Comparison of ENCODE assay signal across 1 cellular context in the genomic region with DNA sequence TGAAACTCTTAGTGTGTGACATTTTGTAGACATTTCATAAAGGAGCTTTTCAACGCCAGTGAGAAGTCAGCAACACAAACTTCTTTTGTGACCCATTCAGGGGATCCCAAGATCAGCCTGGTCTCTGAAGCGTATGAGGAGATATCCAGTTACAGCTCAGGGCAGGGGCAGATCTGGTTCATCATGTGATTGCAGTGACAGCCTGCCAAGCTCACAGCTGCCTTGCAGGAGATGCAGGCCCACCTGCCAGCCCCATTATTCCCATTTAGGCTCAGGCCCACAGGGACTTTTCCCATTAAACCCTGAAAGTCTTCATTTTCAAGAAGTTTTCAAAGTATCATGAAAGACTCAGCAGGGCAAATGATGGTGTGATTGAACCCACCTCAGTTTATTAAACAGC.
TF ChIP-seq lines count a peak whose summit lies in the region.

No MANE protein-coding gene starts in this region.

TF ChIP-seq in IMR-90, 13 proteins besides CTCF, POLR2A, EP300 and RAD21:
- TF ChIP-seq BHLHE40 (IDR thresholded peaks at IDR 0.05; ENCODE audit: low read depth, low read length) (no peak), SMC3 (IDR thresholded peaks at IDR 0.05; ENCODE audit: low read depth, low read length) (no peak), FOS (IDR thresholded peaks at IDR 0.05; ENCODE audit: low read depth, low read length) (no peak), MAZ (IDR thresholded peaks at IDR 0.05; ENCODE audit: borderline replicate concordance, low read depth, low read length) (no peak), CEBPB (IDR thresholded peaks at IDR 0.05; ENCODE audit: low read depth, low read length) (no peak), NFE2L2 (IDR thresholded peaks at IDR 0.05; ENCODE audit: low read depth, low read length) (no peak), RFX5 (IDR thresholded peaks at IDR 0.05; ENCODE audit: low read depth, low read length) (no peak), RCOR1 (IDR thresholded peaks at IDR 0.05; ENCODE audit: insufficient replicate concordance, low read length) (no peak), MAFK (IDR thresholded peaks at IDR 0.05; ENCODE audit: low read depth, low read length) (no peak), CHD1 (IDR thresholded peaks at IDR 0.05; ENCODE audit: low read depth, low read length) (no peak), MXI1 (IDR thresholded peaks at IDR 0.05; ENCODE audit: borderline replicate concordance, low read depth, low read length) (no peak)
- TF ChIP-seq, protein P1, sequence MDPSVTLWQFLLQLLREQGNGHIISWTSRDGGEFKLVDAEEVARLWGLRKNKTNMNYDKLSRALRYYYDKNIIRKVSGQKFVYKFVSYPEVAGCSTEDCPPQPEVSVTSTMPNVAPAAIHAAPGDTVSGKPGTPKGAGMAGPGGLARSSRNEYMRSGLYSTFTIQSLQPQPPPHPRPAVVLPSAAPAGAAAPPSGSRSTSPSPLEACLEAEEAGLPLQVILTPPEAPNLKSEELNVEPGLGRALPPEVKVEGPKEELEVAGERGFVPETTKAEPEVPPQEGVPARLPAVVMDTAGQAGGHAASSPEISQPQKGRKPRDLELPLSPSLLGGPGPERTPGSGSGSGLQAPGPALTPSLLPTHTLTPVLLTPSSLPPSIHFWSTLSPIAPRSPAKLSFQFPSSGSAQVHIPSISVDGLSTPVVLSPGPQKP (IDR thresholded peaks at IDR 0.05; ENCODE audit: borderline replicate concordance, low read depth, low read length) = no peak
- TF ChIP-seq, protein P2, sequence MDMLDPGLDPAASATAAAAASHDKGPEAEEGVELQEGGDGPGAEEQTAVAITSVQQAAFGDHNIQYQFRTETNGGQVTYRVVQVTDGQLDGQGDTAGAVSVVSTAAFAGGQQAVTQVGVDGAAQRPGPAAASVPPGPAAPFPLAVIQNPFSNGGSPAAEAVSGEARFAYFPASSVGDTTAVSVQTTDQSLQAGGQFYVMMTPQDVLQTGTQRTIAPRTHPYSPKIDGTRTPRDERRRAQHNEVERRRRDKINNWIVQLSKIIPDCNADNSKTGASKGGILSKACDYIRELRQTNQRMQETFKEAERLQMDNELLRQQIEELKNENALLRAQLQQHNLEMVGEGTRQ (IDR thresholded peaks at IDR 0.05; ENCODE audit: low read depth, low read length) = no peak; the same call in 1 of the 2 replicates
